Comparison of ENCODE assay signal across 8 cellular contexts in the genomic region with DNA sequence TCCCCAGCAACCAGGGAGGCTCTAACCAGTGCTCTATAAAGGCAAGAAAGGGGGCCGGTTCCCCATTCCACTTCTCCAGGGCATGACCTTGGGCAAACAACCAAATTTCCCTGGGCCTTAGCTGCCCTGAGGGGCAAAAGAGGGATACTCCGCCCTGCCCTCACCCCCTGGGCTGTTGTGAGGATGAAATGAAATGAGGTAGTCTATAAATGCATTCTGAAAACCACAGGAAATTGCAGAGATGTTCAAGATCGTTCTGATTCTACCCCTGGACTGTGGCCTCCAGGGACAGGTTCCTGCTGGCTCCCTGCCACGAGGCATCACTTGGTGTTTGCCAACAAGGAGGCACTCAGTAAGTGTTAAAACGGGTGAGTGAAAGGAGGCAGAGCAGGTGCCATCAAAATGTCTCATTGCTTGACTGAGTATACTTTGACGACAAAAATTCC. TPM values are rescaled to one million over a fixed set of nuclear protein-coding genes. Genes with fewer than 3 reads are reported as not detected.
DNase-seq lines count a peak whose midpoint lies in the region; ATAC-seq and TF ChIP-seq lines count a peak whose summit lies in the region.

No MANE protein-coding gene starts in this region.

- H3K4me3 Mint-ChIP-seq in activated CD4-positive, alpha-beta T cell treated with anti-CD3 and anti-CD28 coated beads, Interleukin-2, amount 10 ng/mL, durations not matched to agents 7 days and 5 days: peak overlapping the region; percentile 75

- H3K4me3 ChIP-seq in DND-41 (ENCODE audit: low read depth in 1 of 2, low read length in 2 of 2) (no peak overlapping the region), thymus (ENCODE audit: low read length) (no peak overlapping the region)

- peaks cover 84% of the 10 kb centered on the region for H3K79me2 ChIP-seq in DND-41 (ENCODE audit: insufficient read depth, low read length)

- H3K27me3 ChIP-seq in DND-41 (ENCODE audit: insufficient read depth, low read length, poor library complexity) (no peaks in the 10 kb centered on the region), thymus (ENCODE audit: control insufficient read depth, insufficient read depth) (no peaks in the 10 kb centered on the region)

- peaks cover 43% of the 10 kb centered on the region for H3K36me3 Mint-ChIP-seq in activated CD4-positive, alpha-beta T cell treated with anti-CD3 and anti-CD28 coated beads, Interleukin-2, amount 10 ng/mL, durations not matched to agents 7 days and 5 days (ENCODE audit: low read depth)

- H3K9ac ChIP-seq in DND-41 (ENCODE audit: low read depth, low read length): no peak overlapping the region

- peaks cover 83% of the 10 kb centered on the region for H3K4me1 Mint-ChIP-seq in activated CD4-positive, alpha-beta T cell treated with anti-CD3 and anti-CD28 coated beads, Interleukin-2, amount 10 ng/mL, durations not matched to agents 7 days and 5 days

- CTCF ChIA-PET in activated CD4-positive, alpha-beta T cell treated with anti-CD3 and anti-CD28 coated beads, Interleukin-2, amount 10 ng/mL, durations not matched to agents 7 days and 5 days (lab: Charles Lee): interaction anchor here (1.1 to 4.2 kb wide), 7 partner anchors 8 to 234 kb away, joined by 3 to 17 read pairs (median 3); a partner anchor contains a TSS

- 13% methylated on average over 6 of the region's 6 CpGs for WGBS in thymus

- POLR2A ChIA-PET in activated CD4-positive, alpha-beta T cell treated with anti-CD3 and anti-CD28 coated beads, Interleukin-2, amount 10 ng/mL, durations not matched to agents 7 days and 5 days (lab: Charles Lee): no interaction called here

- H3K4me1 ChIP-seq in DND-41 (ENCODE audit: insufficient read depth, low read length) (peaks cover 82% of the 10 kb centered on the region), thymus (ENCODE audit: control insufficient read depth, insufficient read depth, low read length) (peaks cover 68% of the 10 kb centered on the region)

- peaks cover 84% of the 10 kb centered on the region for H4K20me1 ChIP-seq in DND-41 (ENCODE audit: insufficient read depth, low read length)

- H2AFZ ChIP-seq in DND-41 (ENCODE audit: low read depth, low read length): no peak overlapping the region

- ATAC-seq in DND-41 (ENCODE audit: insufficient read depth, low read depth) (peak; percentile 47), Right ventricle myocardium superior (ENCODE audit: poor library complexity) (peak; percentile 36)

- H3K27ac ChIP-seq in DND-41 (ENCODE audit: low read length) (peak overlapping the region; percentile 16; the same call in 1 of the 2 replicates), thymus (ENCODE audit: low read depth) (peak overlapping the region; percentile 82)

- no peak for TF ChIP-seq CTCF in DND-41 (IDR thresholded peaks at IDR 0.05; ENCODE audit: borderline replicate concordance, extremely low read depth, low read length, poor library complexity, severe bottlenecking)

- DNase-seq in DND-41 (peak; percentile 73), M059J (ENCODE audit: low read depth) (peak; percentile 90), Right ventricle myocardium superior (peak; percentile 74), NCI-H1436 treated with DMSO at 0.1 percent for 48 hours (lab: John Stamatoyannopoulos, UW) (no peak), cerebellar cortex (ENCODE audit: low spot score) (no peak)
- DNase-seq in activated CD4-positive, alpha-beta T cell treated with anti-CD3 and anti-CD28 coated beads, Interleukin-2, amount 10 ng/mL, durations not matched to agents 7 days and 5 days: peak; percentile 37
- no peak for DNase-seq in stimulated activated CD4-positive, alpha-beta T cell treated with anti-CD3 and anti-CD28 coated beads, Interleukin-4, amount 100 ng/mL, for 4 hours

- H3K36me3 ChIP-seq in DND-41 (ENCODE audit: insufficient read depth, low read length) (peaks cover 6% of the 10 kb centered on the region; the same call in 1 of the 2 replicates), thymus (ENCODE audit: control insufficient read depth, insufficient read depth) (peaks cover 4% of the 10 kb centered on the region)

- peak overlapping the region; percentile 98 for H3K27ac Mint-ChIP-seq in activated CD4-positive, alpha-beta T cell treated with anti-CD3 and anti-CD28 coated beads, Interleukin-2, amount 10 ng/mL, durations not matched to agents 7 days and 5 days

- H3K9me3 Mint-ChIP-seq in activated CD4-positive, alpha-beta T cell treated with anti-CD3 and anti-CD28 coated beads, Interleukin-2, amount 10 ng/mL, durations not matched to agents 7 days and 5 days: no peaks in the 10 kb centered on the region

- no peaks in the 10 kb centered on the region for H3K27me3 Mint-ChIP-seq in activated CD4-positive, alpha-beta T cell treated with anti-CD3 and anti-CD28 coated beads, Interleukin-2, amount 10 ng/mL, durations not matched to agents 7 days and 5 days

- H3K9me3 ChIP-seq in DND-41 (ENCODE audit: insufficient read depth, low read length, severe bottlenecking): no peaks in the 10 kb centered on the region
- H3K9me3 ChIP-seq in thymus (ENCODE audit: control insufficient read depth): no peaks in the 10 kb centered on the region

- intact Hi-C loops in Right ventricle myocardium superior (cut with DNase I): no loop called here

- H3K4me2 ChIP-seq in DND-41 (ENCODE audit: insufficient read depth, low read length): no peak overlapping the region

RNA-seq across cellular contexts. Expression of a gene that starts 5.7 kb away (rescaled TPM):
- total RNA-seq in M059J (2014; rRNA removed; shearing (Covaris generic)): 14.5 and 30.8 TPM in 2 replicates
- total RNA-seq in activated CD4-positive, alpha-beta T cell treated with anti-CD3 and anti-CD28 coated beads, Interleukin-2, amount 10 ng/mL, durations not matched to agents 7 days and 5 days: 100 to 1,000 TPM; 128 to 129 TPM
- total RNA-seq in Right ventricle myocardium superior: 119 TPM
- 25.9 TPM for polyA plus RNA-seq in thymus

Comparison
In these comparisons a context has a peak if more than half of its experiments do, and no peak if none do; other contexts are left out.
1. DNase-seq: peak in DND-41 (single experiment), M059J (single experiment), activated CD4-positive, alpha-beta T cell treated with anti-CD3 and anti-CD28 coated beads, Interleukin-2, amount 10 ng/mL, durations not matched to agents 7 days and 5 days (single experiment) and Right ventricle myocardium superior (single experiment); none in NCI-H1436 treated with DMSO at 0.1 percent for 48 hours (single experiment), cerebellar cortex (single experiment) and stimulated activated CD4-positive, alpha-beta T cell treated with anti-CD3 and anti-CD28 coated beads, Interleukin-4, amount 100 ng/mL, for 4 hours (0 of 2).